In the genomic region with DNA sequence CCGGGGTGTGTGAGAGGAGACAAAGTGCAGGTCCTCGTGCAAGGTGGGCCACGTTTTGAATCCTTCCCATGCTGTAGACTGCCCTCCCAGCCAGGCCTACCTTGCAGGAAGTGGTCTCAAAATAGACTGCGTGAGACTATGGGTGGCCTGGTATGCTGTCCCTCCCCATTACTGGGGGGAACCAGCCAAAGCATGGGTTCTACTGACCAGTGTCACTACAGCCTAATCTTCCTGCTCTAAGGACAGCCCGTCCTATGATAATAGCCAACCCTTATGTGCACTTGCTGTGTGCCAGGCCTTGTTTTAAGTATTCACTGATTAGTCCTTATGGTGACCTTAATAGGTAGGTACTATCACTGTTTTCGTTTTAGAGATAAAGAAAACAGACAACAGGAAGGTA, we compare ENCODE assay signal across 13 cellular contexts. TPM values are rescaled to one million over a fixed set of nuclear protein-coding genes. Genes with fewer than 3 reads are reported as not detected.
"Had no signal": no experiment of that assay in that cellular context is flagged by ENCODE, and none has a peak within 500 bp of the region (broad histone marks: within the 10 kb centered on the region; RNA-seq: fewer than 3 reads in every experiment).

No MANE protein-coding gene starts in this region.

- H3K4me3 ChIP-seq: pancreas, testis had no signal

- H3K9me3 ChIP-seq: pancreas, testis had no signal

- H3K4me1 ChIP-seq: testis had no signal

- ATAC-seq: activated naive CD4-positive, alpha-beta T cell treated with anti-CD3 and anti-CD28 coated beads, Interleukin-2, amount 50 U/mL, for 72 hours; stimulated activated naive CD8-positive, alpha-beta T cell treated with anti-CD3 and anti-CD28 coated beads, Interleukin-15, amount 100 ng/mL, for 72 hours had no signal

- FAIRE-seq: endometrium, pancreas had no signal

- DNase-seq: activated B cell treated with CpG ODN at 0.5 μM for 24 hours; activated CD4-positive, alpha-beta T cell treated with anti-CD3 and anti-CD28 coated beads, Interleukin-2, amount 10 ng/mL, durations not matched to agents 24 days and 14 days; activated T-cell treated with anti-CD3 and anti-CD28 coated beads for 4 hours; amniotic stem cell; mesenchymal stem cell; stimulated activated CD4-positive, alpha-beta T cell treated with anti-CD3 and anti-CD28 coated beads, Interleukin-4, amount 100 ng/mL, for 4 hours; stimulated activated naive CD8-positive, alpha-beta T cell treated with anti-CD3 and anti-CD28 coated beads, Interleukin-15, amount 100 ng/mL, for 72 hours; testis had no signal

- H3K27ac ChIP-seq: testis had no signal

- H3K27me3 ChIP-seq: pancreas, testis had no signal

RNA-seq across cellular contexts. Expression of a gene that starts 54.1 kb away (rescaled TPM):
- total RNA-seq: activated B cell treated with CpG ODN at 0.5 μM for 24 hours; activated CD4-positive, alpha-beta T cell treated with anti-CD3 and anti-CD28 coated beads, Interleukin-2, amount 10 ng/mL, durations not matched to agents 24 days and 14 days; activated CD8-positive, alpha-beta memory T cell treated with anti-CD3 and anti-CD28 coated beads for 36 hours; activated naive CD4-positive, alpha-beta T cell treated with anti-CD3 and anti-CD28 coated beads, Interleukin-2, amount 50 U/mL, for 72 hours; activated T-helper 2 cell treated with anti-CD3 and anti-CD28 coated beads, Interferon-gamma antibody, Interleukin-2, Interleukin-4, amounts not matched to agents 10 μg/mL and 5 μg/mL and 100 μg/mL, durations not matched to agents 14 hours and 24 hours and 36 hours had no signal
